Comparison of ENCODE assay signal across 12 cellular contexts in genomic region chr16:19187961-19188360, GRCh38. TPM values are rescaled to one million over a fixed set of nuclear protein-coding genes. Genes with fewer than 3 reads are reported as not detected.
DNase-seq lines count a peak whose midpoint lies in the region; ATAC-seq, FAIRE-seq and TF ChIP-seq lines count a peak whose summit lies in the region.
"Not testable (repeated sequence)": the region's sequence is repeated elsewhere in the genome, so short reads cannot be mapped to it uniquely, and the experiment has no call there.
"Had no signal": no experiment of that assay in that cellular context is flagged by ENCODE, and none has a peak within 500 bp of the region (broad histone marks: within the 10 kb centered on the region; RNA-seq: fewer than 3 reads in every experiment).

No MANE protein-coding gene starts in this region.

- H3K27me3 Mint-ChIP-seq in WTC11 (ENCODE audit: low read depth), result not testable (repeated sequence)

- not testable (repeated sequence) for H2BK20ac ChIP-seq in H1 (ENCODE audit: low read length)

- not testable (repeated sequence) for H2AFZ ChIP-seq in K562 (ENCODE audit: low read depth, low read length); H1 (ENCODE audit: low read length)

- not testable (repeated sequence) for H3K79me2 ChIP-seq in K562 (ENCODE audit: control insufficient read depth, insufficient read depth, low read length); H1 (ENCODE audit: control insufficient read depth in 1 of 2, insufficient read depth in 2 of 2, low read length in 2 of 2)

- DNase-seq in A549 (ENCODE audit: low read depth in 1 of 2, low spot score in 1 of 2); WTC11 (ENCODE audit: low spot score); K562 (ENCODE audit: extremely low read depth in 1 of 4, low spot score in 3 of 4); H1 (ENCODE audit: low read depth in 1 of 2, low spot score in 2 of 2): not testable (repeated sequence)

- H3K23me2 ChIP-seq in H1 (ENCODE audit: low read depth, low read length), result not testable (repeated sequence)

- not testable (repeated sequence) for H3K9me3 ChIP-seq in A549; HEK293 (ENCODE audit: control insufficient read depth, insufficient read depth, low read depth, low read length); K562 (replicated peaks; ENCODE audit: control insufficient read depth, insufficient read depth, low read depth, low read length); H1 (ENCODE audit: insufficient read depth in 2 of 2, low read depth in 1 of 2, low read length in 1 of 2)

- not testable (repeated sequence) for TF ChIP-seq CTCF in A549 (IDR thresholded peaks at IDR 0.05); HEK293 (tag by site-specific recombination; IDR thresholded peaks at IDR 0.05); WTC11 (IDR thresholded peaks at IDR 0.05); K562 (IDR thresholded peaks at IDR 0.05 in 2 of 3, conservative IDR thresholded peaks at IDR 0.05 in 1 of 3; ENCODE audit: insufficient read depth in 2 of 3, low read depth in 1 of 3, low read length in 3 of 3); H1 (IDR thresholded peaks at IDR 0.05; ENCODE audit: control extremely low read depth in 1 of 3, insufficient read depth in 1 of 3, low read depth in 1 of 3, low read length in 3 of 3)

- peaks cover 24 to 53% of the 10 kb centered on the region in 2 experiments for H3K27me3 ChIP-seq in K562 (ENCODE audit: control insufficient read depth in 2 of 2, insufficient read depth in 2 of 2, low read length in 2 of 2)
- not testable (repeated sequence) for H3K27me3 ChIP-seq in H1 (replicated peaks in 1 of 4; ENCODE audit: control insufficient read depth in 3 of 4, extremely low read depth in 1 of 4, insufficient read depth in 3 of 4, low read length in 3 of 4)

- BruUV-seq in K562 (replicated peaks; lab: Mats Ljungman, UMichigan), result not testable (repeated sequence)

- H3K9ac ChIP-seq in K562 (ENCODE audit: insufficient read depth in 1 of 2, low read depth in 2 of 2, low read length in 2 of 2); H1 (replicated peaks in 1 of 4; ENCODE audit: extremely low read depth in 1 of 4, low read depth in 3 of 4, low read length in 3 of 4): not testable (repeated sequence)

- H3K79me1 ChIP-seq in H1 (ENCODE audit: low read depth, low read length), result not testable (repeated sequence)

- not testable (repeated sequence) for FAIRE-seq in A549 (lab: Jason Lieb, UNC); K562 (lab: Jason Lieb, UNC); H1 (lab: Jason Lieb, UNC)

- CTCF ChIA-PET in A549 (lab: Yijun Ruan, JAX) (interaction anchor here (0.6 to 1.8 kb wide), 4 partner anchors 10 to 116 kb away, joined by 4 to 7 read pairs (median 4); no protein-coding TSS in a partner anchor), HEK293 (lab: Yijun Ruan, JAX) (interaction anchor here (0.6 to 2.8 kb wide), 3 partner anchors 8 to 102 kb away, joined by 4 to 19 read pairs (median 5); no protein-coding TSS in a partner anchor), WTC11 (lab: Charles Lee) (interaction anchor here (2.5 kb wide), 1 partner anchor 8 kb away, joined by 12 read pairs; no protein-coding TSS in a partner anchor), H1 (lab: Charles Lee; ENCODE audit: partially characterized antibody) (interaction anchor here (0.6 to 3.6 kb wide), 3 partner anchors 9 to 52 kb away, joined by 3 to 21 read pairs (median 3); no protein-coding TSS in a partner anchor)
- CTCF ChIA-PET in K562 (lab: Yijun Ruan, JAX; ENCODE audit: low intra/inter-chr PET ratio), result not testable (repeated sequence)

- not testable (repeated sequence) for H2BK120ac ChIP-seq in H1 (replicated peaks; ENCODE audit: low read depth, low read length)

- WGBS in A549 (ENCODE audit: missing lambda C conversion rate), result 65% methylated on average over 3 of the region's 3 CpGs
- WGBS in K562 (ENCODE audit: insufficient coverage, low coverage, missing lambda C conversion rate), result 0% methylated on average over 3 of the region's 3 CpGs
- WGBS in H1 (ENCODE audit: extremely low coverage in 1 of 2, insufficient coverage in 1 of 2, insufficient read length in 1 of 2, insufficient replicate concordance in 2 of 2, low coverage in 1 of 2, low lambda C conversion rate in 2 of 2, missing lambda C conversion rate in 1 of 2), 2 experiments, result 84% methylated on average over 3 of the region's 3 CpGs; no CpG with 5 or more reads in 1 of the 2 experiments

- not testable (repeated sequence) for H3K4me3 ChIP-seq in A549; HEK293 (ENCODE audit: low read depth, low read length); K562; H1 (ENCODE audit: extremely low read depth in 1 of 4, insufficient read depth in 2 of 4, low read depth in 3 of 4, low read length in 4 of 4)

- H3K4me1 ChIP-seq in A549, result peaks cover 22% of the 10 kb centered on the region
- H3K4me1 ChIP-seq in HEK293 (ENCODE audit: control insufficient read depth, insufficient read depth, low read length); K562 (replicated peaks in 1 of 2; ENCODE audit: control insufficient read depth in 2 of 2, insufficient read depth in 2 of 2, low read length in 2 of 2); H1 (replicated peaks in 1 of 4; ENCODE audit: control insufficient read depth in 3 of 4, insufficient read depth in 4 of 4, low read length in 3 of 4): not testable (repeated sequence)

- H3K36me3 ChIP-seq in HEK293 (ENCODE audit: control insufficient read depth in 2 of 2, insufficient read depth in 1 of 2, low read length in 2 of 2); K562 (ENCODE audit: control insufficient read depth, insufficient read depth, low read length); H1 (ENCODE audit: control insufficient read depth in 2 of 4, insufficient read depth in 4 of 4, low read length in 3 of 4): not testable (repeated sequence)

- POLR2A ChIA-PET in A549 (lab: Yijun Ruan, JAX); HEK293 (lab: Yijun Ruan, JAX); WTC11 (lab: Charles Lee): not testable (repeated sequence)
- POLR2A ChIA-PET in K562 (lab: Yijun Ruan, JAX), result interaction anchor here (0.9 kb wide), 1 partner anchor 86 kb away, joined by 3 read pairs; no protein-coding TSS in a partner anchor
- POLR2A ChIA-PET in H1 (lab: Charles Lee; ENCODE audit: partially characterized antibody), result interaction anchor here (0.6 to 1.2 kb wide), 2 partner anchors 13 to 18 kb away, joined by 3 read pairs; no protein-coding TSS in a partner anchor

- peaks cover 19% of the 10 kb centered on the region for H3K4me1 Mint-ChIP-seq in WTC11

- not testable (repeated sequence) for H3K9me1 ChIP-seq in K562 (ENCODE audit: control insufficient read depth, insufficient read depth, low read length)

- not testable (repeated sequence) for H3K27ac Mint-ChIP-seq in WTC11

- not testable (repeated sequence) for H3K9me3 Mint-ChIP-seq in WTC11

- H4K5ac ChIP-seq in H1 (ENCODE audit: insufficient read length, low read depth, low read length), result not testable (repeated sequence)

- not testable (repeated sequence) for H3K18ac ChIP-seq in H1 (ENCODE audit: extremely low read depth, low read length)

- H3K4me2 ChIP-seq in A549; K562 (ENCODE audit: insufficient read depth, low read length); H1 (ENCODE audit: insufficient read depth in 1 of 2, low read depth in 2 of 2, low read length in 2 of 2): not testable (repeated sequence)

- ATAC-seq in A549, SK-N-SH treated with all-trans-retinoic acid at 6 μM for 48 hours, WTC11, K562: not testable (repeated sequence)

- H2BK15ac ChIP-seq in H1 (ENCODE audit: low read length), result not testable (repeated sequence)

- H3K4ac ChIP-seq in H1 (replicated peaks; ENCODE audit: insufficient read length, low read depth, low read length), result not testable (repeated sequence)

- H3K23ac ChIP-seq in H1 (ENCODE audit: insufficient read length), result not testable (repeated sequence)

- H2AK5ac ChIP-seq in H1 (ENCODE audit: low read depth, low read length), result not testable (repeated sequence)

- H3K14ac ChIP-seq in H1 (ENCODE audit: insufficient read length), result not testable (repeated sequence)

- not testable (repeated sequence) for H3K36me3 Mint-ChIP-seq in WTC11

- in situ Hi-C loops in K562 (cut with MboI), result not testable (repeated sequence)

- TF ChIP-seq RAD21 in A549 (conservative IDR thresholded peaks at IDR 0.05 in 1 of 2, IDR thresholded peaks at IDR 0.05 in 1 of 2); K562 (CRISPR knock-in tag; conservative IDR thresholded peaks at IDR 0.05 in 1 of 2, IDR thresholded peaks at IDR 0.05 in 1 of 2); H1 (IDR thresholded peaks at IDR 0.05 in 1 of 2, conservative IDR thresholded peaks at IDR 0.05 in 1 of 2; ENCODE audit: low read depth in 2 of 2, low read length in 2 of 2): not testable (repeated sequence)

- H4K20me1 ChIP-seq in K562 (replicated peaks; ENCODE audit: control insufficient read depth, insufficient read depth, low read length); H1 (replicated peaks in 1 of 2; ENCODE audit: control insufficient read depth in 1 of 2, insufficient read depth in 2 of 2, low read length in 2 of 2): not testable (repeated sequence)

- H2BK5ac ChIP-seq in H1 (ENCODE audit: low read depth, low read length), result not testable (repeated sequence)

- not testable (repeated sequence) for H3K4me3 Mint-ChIP-seq in WTC11

- intact Hi-C loops in K562 (cut with micrococcal nuclease), result not testable (repeated sequence)

- H4K91ac ChIP-seq in H1 (replicated peaks; ENCODE audit: insufficient read length, low read length), result not testable (repeated sequence)

- not testable (repeated sequence) for H4K8ac ChIP-seq in H1 (ENCODE audit: extremely low read depth, insufficient read depth, low read length)

- not testable (repeated sequence) for H2BK12ac ChIP-seq in H1 (ENCODE audit: low read depth, low read length)

- TF ChIP-seq POLR2A in A549 (IDR thresholded peaks at IDR 0.05; ENCODE audit: low read length); K562 (conservative IDR thresholded peaks at IDR 0.05); H1 (IDR thresholded peaks at IDR 0.05; ENCODE audit: control extremely low read depth in 1 of 2, low read depth in 2 of 2, low read length in 2 of 2): not testable (repeated sequence)

- not testable (repeated sequence) for TF ChIP-seq EP300 in A549 (IDR thresholded peaks at IDR 0.05); K562 (IDR thresholded peaks at IDR 0.05; ENCODE audit: low read length); H1 (IDR thresholded peaks at IDR 0.05; ENCODE audit: borderline replicate concordance in 1 of 2, low read depth in 2 of 2, low read length in 2 of 2)

- not testable (repeated sequence) for H3K56ac ChIP-seq in H1 (replicated peaks; ENCODE audit: insufficient read length, low read depth, low read length)

- not testable (repeated sequence) for H3K27ac ChIP-seq in A549; HEK293 (ENCODE audit: extremely low read depth, low read depth, low read length); K562 (ENCODE audit: extremely low read depth, low read depth, low read length); H1 (ENCODE audit: low read depth, low read length)

RNA-seq across cellular contexts. Expression of gene SYT17, which starts 19.9 kb away (rescaled TPM):
- polyA plus RNA-seq in A549 (2011; rRNA removed) (18.7 and 28.1 TPM in 2 replicates), A549 (2017; fragmentation: RNase III; extraction: RNeasy Plus Mini Kit Qiagen cat#74134 plus additional on column Dnase treatment) (8.3 to 10.7 TPM (median 9.8 TPM) in 3 replicates), K562 (2011; rRNA removed) (not detected in 2 replicates), K562 (2014; fragmentation: Illumina TruSeq; extraction: Trizol) (not detected in 2 replicates), K562 (2014; fragmentation: Nextera tagmentation; extraction: Ambion mirVana) (not detected), K562 (2014; rRNA removed) (not detected in 2 replicates), H1 (2011; rRNA removed) (18.1 and 26.6 TPM in 2 replicates)
- polyA plus RNA-seq in A549 (2012; cell fraction: cytosol; rRNA removed), result 30.4 and 32.1 TPM in 2 replicates
- 43.8 and 51.1 TPM in 2 replicates for polyA plus RNA-seq in A549 (2012; cell fraction: nucleus; rRNA removed)
- polyA minus RNA-seq in A549 (2011; rRNA and poly(A)+ RNA removed), result 42.4 and 65.7 TPM in 2 replicates
- total RNA-seq in WTC11 (2021) (5.5 to 6.8 TPM (median 6.3 TPM) in 3 replicates), K562 (2014; rRNA removed) (not detected in 2 replicates), K562 (2014; rRNA removed; fragmentation: Illumina TruSeq; extraction: Trizol) (not detected in 2 replicates), K562 (2015; rRNA removed; fragmentation: Illumina TruSeq; extraction: Trizol) (not detected in 2 replicates), K562 (2021) (not detected in 2 replicates)
- total RNA-seq in K562 (2011; cell fraction: chromatin; rRNA removed; ENCODE audit: low replicate concordance), result not detected in 2 replicates
- total RNA-seq in K562 (2011; cell fraction: nucleolus; rRNA removed), result not detected in 2 replicates
- total RNA-seq in K562 (2011; cell fraction: nucleoplasm; rRNA removed), result not detected in 2 replicates
- polyA plus RNA-seq in K562 (2011; cell fraction: cytosol; rRNA removed), result not detected in 2 replicates
- polyA plus RNA-seq in K562 (2011; cell fraction: nucleus; rRNA removed), result not detected in 2 replicates
- 0.11 TPM in 1 of 2 replicates, not detected in the other for polyA plus RNA-seq in K562 (2012)
- polyA minus RNA-seq in K562 (2011; rRNA and poly(A)+ RNA removed), result not detected in 2 replicates
- not detected in 2 replicates for polyA minus RNA-seq in K562 (2011; cell fraction: cytosol; rRNA and poly(A)+ RNA removed)
- not detected in 2 replicates for polyA minus RNA-seq in K562 (2011; cell fraction: nucleus; rRNA and poly(A)+ RNA removed)
- 5.6 and 5.8 TPM in 2 replicates for total RNA-seq in H1 (2021; fragmentation: NEBNext Ultra II Directional; extraction: Animal tissue kit (Norgen Biotek cat#: 25700))
- polyA plus RNA-seq in H1 (2011; cell fraction: cytosol; rRNA removed), result 13.5 TPM
- polyA plus RNA-seq in H1 (2011; cell fraction: nucleus; rRNA removed), result 30.8 TPM
- 3.8 to 6.5 TPM (median 5.6 TPM) in 4 replicates for polyA plus RNA-seq in H1 (2012, experiment 1 of 2)
- 4.8 TPM for polyA plus RNA-seq in H1 (2012, experiment 2 of 2)
- 3.1 TPM for polyA plus RNA-seq in H1 (2013, experiment 1 of 2)
- 3.5 TPM for polyA plus RNA-seq in H1 (2013, experiment 2 of 2)
- polyA minus RNA-seq in H1 (2011; rRNA and poly(A)+ RNA removed), result 17.6 and 18.5 TPM in 2 replicates
- polyA minus RNA-seq in H1 (2011; cell fraction: cytosol; rRNA and poly(A)+ RNA removed), result 4.4 TPM
- 12.7 TPM for polyA minus RNA-seq in H1 (2011; cell fraction: nucleus; rRNA and poly(A)+ RNA removed)
- total RNA-seq: CD4-positive, alpha-beta memory T cell; CD4-positive, alpha-beta T cell; CD4-positive, CD25-positive, alpha-beta regulatory T cell; CD8-positive, alpha-beta memory T cell; CD8-positive, alpha-beta T cell had no signal
- polyA plus RNA-seq: BJ; CD4-positive, alpha-beta memory T cell; CD8-positive, alpha-beta memory T cell had no signal
